Comparison of ENCODE assay signal across 9 cellular contexts in genomic region chr2:196431957-196432356, GRCh38.
DNase-seq lines count a peak whose midpoint lies in the region; ATAC-seq, FAIRE-seq and TF ChIP-seq lines count a peak whose summit lies in the region.
"Had no signal": no experiment of that assay in that cellular context is flagged by ENCODE, and none has a peak within 500 bp of the region (broad histone marks: within the 10 kb centered on the region; RNA-seq: fewer than 3 reads in every experiment).

No MANE protein-coding gene starts in this region.

- H3K27ac ChIP-seq in sigmoid colon = no peak overlapping the region
- H3K27ac ChIP-seq in pancreas = no peak overlapping the region

- H3K27ac Mint-ChIP-seq in nephron = peak overlapping the region in 2 of 3 experiments; percentile 38 to 63
- H3K27ac Mint-ChIP-seq: activated CD8-positive, alpha-beta T cell treated with anti-CD3 and anti-CD28 coated beads for 36 hours had no signal

- no peak for TF ChIP-seq EP300 in sigmoid colon (IDR thresholded peaks at IDR 0.05)

- H3K4me3 ChIP-seq in NB4 (ENCODE audit: low read depth, low read length) = no peak overlapping the region
- H3K4me3 ChIP-seq in sigmoid colon = no peak overlapping the region
- H3K4me3 ChIP-seq in pancreas = no peak overlapping the region

- peaks cover 6% of the 10 kb centered on the region for H3K4me1 Mint-ChIP-seq in nephron

- H3K36me3 ChIP-seq in sigmoid colon = no peaks in the 10 kb centered on the region
- H3K36me3 ChIP-seq in pancreas = no peaks in the 10 kb centered on the region

- no peaks in the 10 kb centered on the region for H3K27me3 Mint-ChIP-seq in nephron (ENCODE audit: low read depth)

- 71 to 86% methylated on average over 4 of the region's 4 CpGs for WGBS in sigmoid colon, 2 donors
- 53 to 54% methylated on average over 4 of the region's 4 CpGs for WGBS in pancreas, 2 donors

- H3K4me1 ChIP-seq in sigmoid colon (no peaks in the 10 kb centered on the region), pancreas (no peaks in the 10 kb centered on the region)

- peak; percentile 13 for TF ChIP-seq CTCF in GM10266 (IDR thresholded peaks at IDR 0.05; ENCODE audit: control insufficient read depth, insufficient read depth, low read depth, missing control alignments)
- peak; percentile 39 for TF ChIP-seq CTCF in NB4 (IDR thresholded peaks at IDR 0.05; ENCODE audit: low read depth, low read length)
- TF ChIP-seq CTCF in nephron (IDR thresholded peaks at IDR 0.05; ENCODE audit: unreplicated experiment in 3 of 3) = peak; percentile 25 to 46 (median 36)
- TF ChIP-seq CTCF in sigmoid colon (IDR thresholded peaks at IDR 0.05) = no peak
- no peak for TF ChIP-seq CTCF in pancreas (IDR thresholded peaks at IDR 0.05)

- no peaks in the 10 kb centered on the region for H3K9me3 Mint-ChIP-seq in nephron
- H3K9me3 Mint-ChIP-seq: activated CD8-positive, alpha-beta T cell treated with anti-CD3 and anti-CD28 coated beads for 36 hours had no signal

- H3K27me3 ChIP-seq in sigmoid colon (no peaks in the 10 kb centered on the region), pancreas (no peaks in the 10 kb centered on the region)

- DNase-seq in GM10266 (ENCODE audit: extremely low spot score) (no peak), NB4 (ENCODE audit: low read depth) (peak; percentile 47), cerebellar cortex (ENCODE audit: low spot score) (peak; percentile 30), sigmoid colon (no peak), pancreas (no peak)
- DNase-seq: activated CD8-positive, alpha-beta T cell treated with anti-CD3 and anti-CD28 coated beads for 36 hours had no signal

- no peak overlapping the region for H3K4me3 Mint-ChIP-seq in nephron
- H3K4me3 Mint-ChIP-seq: activated CD8-positive, alpha-beta T cell treated with anti-CD3 and anti-CD28 coated beads for 36 hours had no signal

- H3K9me3 ChIP-seq in sigmoid colon (no peaks in the 10 kb centered on the region), pancreas (no peaks in the 10 kb centered on the region)

- TF ChIP-seq POLR2A in NB4 (IDR thresholded peaks at IDR 0.05; ENCODE audit: extremely low read depth, insufficient read length) (no peak), sigmoid colon (IDR thresholded peaks at IDR 0.05) (no peak)

- peaks cover 3% of the 10 kb centered on the region for H3K36me3 Mint-ChIP-seq in nephron (ENCODE audit: low read depth)

- FAIRE-seq in pancreas (lab: Jason Lieb, UNC) = no peak

- ATAC-seq in HG03135 (IDR thresholded peaks at IDR 0.05; ENCODE audit: unreplicated experiment) (no peak), HG02973 (IDR thresholded peaks at IDR 0.05; ENCODE audit: unreplicated experiment) (no peak), pancreas (no peak)
- ATAC-seq: activated CD8-positive, alpha-beta T cell treated with anti-CD3 and anti-CD28 coated beads for 36 hours had no signal

- intact Hi-C loops in sigmoid colon (cut with DNase I) = no loop called here
- intact Hi-C loops in pancreas (cut with DNase I) = no loop called here

Comparison
In these comparisons a context has a peak if more than half of its experiments do, and no peak if none do; other contexts are left out.
1. DNase-seq: peak in NB4 (single experiment) and cerebellar cortex (single experiment); none in GM10266 (single experiment), sigmoid colon (single experiment) and pancreas (0 of 6).
2. CTCF ChIP-seq: peak in GM10266 (single experiment), NB4 (single experiment) and nephron (3 of 3); none in sigmoid colon (0 of 4) and pancreas (0 of 4).